ENCODE assay signal across 19 cellular contexts in the genomic region with DNA sequence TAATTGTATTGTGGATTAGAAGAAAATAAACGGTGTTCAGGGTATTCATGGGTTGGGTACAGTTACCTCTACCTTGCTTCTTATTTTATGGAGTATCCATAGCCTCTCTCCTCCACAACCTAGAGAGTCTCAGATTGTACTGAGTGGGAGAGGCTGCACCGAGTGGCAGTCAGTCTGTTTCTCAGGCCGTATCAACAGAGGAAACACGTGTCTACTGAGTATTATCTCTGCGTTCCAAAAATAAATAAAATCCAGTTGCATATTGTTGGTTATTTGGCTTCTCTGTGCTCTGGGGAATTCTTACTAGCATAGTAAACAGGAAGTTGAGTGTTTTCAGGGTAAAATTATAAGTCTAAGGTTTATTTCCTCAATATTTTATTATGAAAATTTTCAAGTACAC.
A peak's percentile ranks its signal among the peaks of the same experiment; 100 is the strongest.
DNase-seq lines count a peak whose midpoint lies in the region; ATAC-seq and TF ChIP-seq lines count a peak whose summit lies in the region.
"Had no signal": no experiment of that assay in that cellular context is flagged by ENCODE, and none has a peak within 500 bp of the region (broad histone marks: within the 10 kb centered on the region; RNA-seq: fewer than 3 reads in every experiment).

No MANE protein-coding gene starts in this region.

- TF ChIP-seq CTCF in OCI-LY7 (conservative IDR thresholded peaks at IDR 0.05; ENCODE audit: low read length) (no peak), fibroblast of pulmonary artery (IDR thresholded peaks at IDR 0.05; ENCODE audit: low read length, missing control alignments) (no peak)

- peak; percentile 29 for ATAC-seq in memory B cell (ENCODE audit: low read depth)
- ATAC-seq: CD8-positive, alpha-beta T cell had no signal

- no peaks in the 10 kb centered on the region for H3K9me3 Mint-ChIP-seq in memory B cell
- H3K9me3 Mint-ChIP-seq: activated naive CD4-positive, alpha-beta T cell treated with anti-CD3 and anti-CD28 coated beads for 36 hours; activated T-cell treated with anti-CD3 and anti-CD28 coated beads, Interleukin-2, amount 50 U/mL, for 24 hours; CD8-positive, alpha-beta T cell; central memory CD8-positive, alpha-beta T cell; T-helper 2 cell treated with Interferon-gamma antibody and Interleukin-4, amounts not matched to agents 5 μg/mL and 100 μg/mL, for 36 hours had no signal

- in situ Hi-C loops in HAP-1 (cut with MboI; ENCODE audit: low sequenced_read_pairs): no loop called here

- H3K27me3 Mint-ChIP-seq in memory B cell: peaks cover 4% of the 10 kb centered on the region
- H3K27me3 Mint-ChIP-seq: central memory CD8-positive, alpha-beta T cell had no signal

- intact Hi-C loops in OCI-LY7 (cut with micrococcal nuclease; ENCODE audit: unreplicated experiment): no loop called here

- no peaks in the 10 kb centered on the region for H3K79me2 ChIP-seq in OCI-LY7 (ENCODE audit: insufficient read depth, low read depth, low read length)

- H2AFZ ChIP-seq in OCI-LY7 (ENCODE audit: low read length): 0 out of 2 replicates have a peak overlapping the region, but pooled peaks have one; percentile 37

- peak overlapping the region; percentile 63 for H3K4me2 ChIP-seq in BLaER1
- H3K4me2 ChIP-seq in OCI-LY7 (ENCODE audit: low read length): no peak overlapping the region

- H4K20me1 ChIP-seq in BLaER1 (no peaks in the 10 kb centered on the region), OCI-LY7 (ENCODE audit: insufficient read depth, low read length) (no peaks in the 10 kb centered on the region)

- CTCF ChIA-PET in OCI-LY7 (lab: Charles Lee; ENCODE audit: unreplicated experiment): no interaction called here

- H3K9me3 ChIP-seq in BLaER1: 0 out of 2 replicates have a peak, but pooled peaks cover 4% of the 10 kb centered on the region
- H3K9me3 ChIP-seq in OCI-LY7 (ENCODE audit: low read length): no peaks in the 10 kb centered on the region
- H3K9me3 ChIP-seq in HAP-1: no peaks in the 10 kb centered on the region
- H3K9me3 ChIP-seq: suprapubic skin had no signal

- H3K4me1 ChIP-seq in BLaER1: peaks cover 64% of the 10 kb centered on the region
- H3K4me1 ChIP-seq in OCI-LY7 (ENCODE audit: insufficient read depth, low read length, poor library complexity, severe bottlenecking): no peaks in the 10 kb centered on the region
- no peaks in the 10 kb centered on the region; the same call in 1 of the 2 replicates for H3K4me1 ChIP-seq in HAP-1

- BruUV-seq in OCI-LY7 (replicated peaks; lab: Mats Ljungman, UMichigan): no TSS peak

- DNase-seq in OCI-LY7 (ENCODE audit: low spot score) (no peak), fibroblast of pulmonary artery (ENCODE audit: low read depth) (peak; percentile 59), memory B cell (ENCODE audit: low spot score in 2 of 2) (no peak), superior temporal gyrus (ENCODE audit: extremely low spot score) (no peak), NCI-H345 (lab: John Stamatoyannopoulos, UW) (no peak), HAP-1 (ENCODE audit: low spot score in 2 of 2) (no peak)
- no peak for DNase-seq in stimulated activated CD4-positive, alpha-beta T cell treated with anti-CD3 and anti-CD28 coated beads, Interleukin-2, amount 100 ng/mL, for 48 hours
- DNase-seq: activated naive CD4-positive, alpha-beta T cell treated with anti-CD3 and anti-CD28 coated beads for 36 hours; activated T-cell treated with anti-CD3 and anti-CD28 coated beads, Interleukin-2, amount 50 U/mL, for 24 hours; CD8-positive, alpha-beta T cell; Kasumi-1; NCI-H1105; NCI-H2029 treated with DMSO at 0.1 percent for 48 hours; stimulated activated CD4-positive, alpha-beta T cell treated with anti-CD3 and anti-CD28 coated beads, Interleukin-12 subunit alpha, Interleukin-12 subunit beta, amount 100 ng/mL, for 4 hours had no signal

- H3K27ac Mint-ChIP-seq in memory B cell: no peak overlapping the region
- H3K27ac Mint-ChIP-seq: activated naive CD4-positive, alpha-beta T cell treated with anti-CD3 and anti-CD28 coated beads for 36 hours; activated T-cell treated with anti-CD3 and anti-CD28 coated beads, Interleukin-2, amount 50 U/mL, for 24 hours; CD8-positive, alpha-beta T cell; T-helper 2 cell treated with Interferon-gamma antibody and Interleukin-4, amounts not matched to agents 5 μg/mL and 100 μg/mL, for 36 hours had no signal

- peaks cover 2% of the 10 kb centered on the region for H3K4me1 Mint-ChIP-seq in memory B cell
- H3K4me1 Mint-ChIP-seq: central memory CD8-positive, alpha-beta T cell had no signal

- peak overlapping the region; percentile 49 for H3K27ac ChIP-seq in BLaER1
- no peak overlapping the region for H3K27ac ChIP-seq in OCI-LY7 (ENCODE audit: low read depth, low read length, poor library complexity, severe bottlenecking)
- H3K27ac ChIP-seq: SK-N-MC, suprapubic skin had no signal

- H3K4me3 Mint-ChIP-seq in memory B cell: no peak overlapping the region
- H3K4me3 Mint-ChIP-seq: activated naive CD4-positive, alpha-beta T cell treated with anti-CD3 and anti-CD28 coated beads for 36 hours; activated T-cell treated with anti-CD3 and anti-CD28 coated beads, Interleukin-2, amount 50 U/mL, for 24 hours; CD8-positive, alpha-beta T cell; central memory CD8-positive, alpha-beta T cell; T-helper 2 cell treated with Interferon-gamma antibody and Interleukin-4, amounts not matched to agents 5 μg/mL and 100 μg/mL, for 36 hours had no signal

- no peaks in the 10 kb centered on the region for H3K9me2 ChIP-seq in OCI-LY7 (ENCODE audit: insufficient read depth, low read length)

- H3K36me3 Mint-ChIP-seq in memory B cell: no peaks in the 10 kb centered on the region
- H3K36me3 Mint-ChIP-seq: CD8-positive, alpha-beta T cell had no signal

- POLR2A ChIA-PET in OCI-LY7 (lab: Charles Lee): no interaction called here

- H3K36me3 ChIP-seq in BLaER1: no peaks in the 10 kb centered on the region
- no peaks in the 10 kb centered on the region for H3K36me3 ChIP-seq in OCI-LY7 (ENCODE audit: insufficient read depth, low read length)
- H3K36me3 ChIP-seq in HAP-1 (replicated peaks): no peaks in the 10 kb centered on the region
- H3K36me3 ChIP-seq: suprapubic skin had no signal

- no peak overlapping the region for H3K4me3 ChIP-seq in BLaER1
- no peak overlapping the region for H3K4me3 ChIP-seq in OCI-LY7 (ENCODE audit: low read depth, low read length, poor library complexity, severe bottlenecking)
- H3K4me3 ChIP-seq in fibroblast of pulmonary artery (replicated peaks; ENCODE audit: low read depth, low read length): no peak overlapping the region
- no peak overlapping the region for H3K4me3 ChIP-seq in HAP-1
- H3K4me3 ChIP-seq: SK-N-MC, suprapubic skin had no signal

- H3K9ac ChIP-seq in BLaER1: no peak overlapping the region

- H3K27me3 ChIP-seq in BLaER1: no peaks in the 10 kb centered on the region
- no peaks in the 10 kb centered on the region for H3K27me3 ChIP-seq in HAP-1 (ENCODE audit: low read depth)
- H3K27me3 ChIP-seq: suprapubic skin had no signal
